In genomic region chr1:235074335-235075120, GRCh38 we compare ENCODE assay signal across 1 cellular context.
TF ChIP-seq lines count a peak whose summit lies in the region.

No MANE protein-coding gene starts in this region.

TF ChIP-seq in HepG2, 621 proteins besides CTCF, POLR2A, EP300 and RAD21 (continued from another document and continues in another):
- TF ChIP-seq ZBTB25 (CRISPR knock-in tag; IDR thresholded peaks at IDR 0.05) (no peak), ZNF580 (CRISPR knock-in tag; IDR thresholded peaks at IDR 0.05; ENCODE audit: borderline replicate concordance, low read depth) (no peak), CBFB (CRISPR knock-in tag; IDR thresholded peaks at IDR 0.05) (no peak; the same call in 1 of the 2 replicates), SP2 (CRISPR knock-in tag; IDR thresholded peaks at IDR 0.05) (no peak), ZFY (CRISPR knock-in tag; IDR thresholded peaks at IDR 0.05) (no peak; the same call in 1 of the 2 replicates), ZMAT3 (CRISPR knock-in tag; conservative IDR thresholded peaks at IDR 0.05) (no peak), ZBTB39 (CRISPR knock-in tag; IDR thresholded peaks at IDR 0.05) (no peak), ZMYM3 (CRISPR knock-in tag; IDR thresholded peaks at IDR 0.05) (no peak), ZNF547 (CRISPR knock-in tag; IDR thresholded peaks at IDR 0.05) (peak; percentile 73), HNF4G (IDR thresholded peaks at IDR 0.05; ENCODE audit: borderline replicate concordance, low read depth, low read length) (no peak), HNF4G (CRISPR knock-in tag; IDR thresholded peaks at IDR 0.05; ENCODE audit: borderline replicate concordance, low read depth) (no peak), IRF1 (CRISPR knock-in tag; IDR thresholded peaks at IDR 0.05; ENCODE audit: low read depth) (no peak), RARA (CRISPR knock-in tag; IDR thresholded peaks at IDR 0.05) (no peak; the same call in 1 of the 2 replicates), ZEB1 (IDR thresholded peaks at IDR 0.05; ENCODE audit: insufficient replicate concordance, low read depth) (no peak), NR2F6 (IDR thresholded peaks at IDR 0.05) (0 out of 2 replicates have a peak, but pooled peaks have one; percentile 3), NR2F6 (CRISPR knock-in tag; IDR thresholded peaks at IDR 0.05) (0 out of 2 replicates have a peak, but pooled peaks have one; percentile 11), YEATS2 (CRISPR knock-in tag; IDR thresholded peaks at IDR 0.05; ENCODE audit: borderline replicate concordance) (0 out of 2 replicates have a peak, but pooled peaks have one; percentile 13), REXO4 (CRISPR knock-in tag; IDR thresholded peaks at IDR 0.05; ENCODE audit: borderline replicate concordance) (no peak), ZBTB44 (CRISPR knock-in tag; IDR thresholded peaks at IDR 0.05) (no peak), HOXA5 (CRISPR knock-in tag; IDR thresholded peaks at IDR 0.05) (no peak; the same call in 1 of the 2 replicates), MXD3 (CRISPR knock-in tag; IDR thresholded peaks at IDR 0.05) (no peak), HES4 (CRISPR knock-in tag; IDR thresholded peaks at IDR 0.05; ENCODE audit: borderline replicate concordance) (no peak), ZNF816 (CRISPR knock-in tag; IDR thresholded peaks at IDR 0.05; ENCODE audit: borderline replicate concordance) (0 out of 2 replicates have a peak, but pooled peaks have one; percentile 76), ZNF598 (CRISPR knock-in tag; IDR thresholded peaks at IDR 0.05; ENCODE audit: borderline replicate concordance) (no peak), TRIM24 (CRISPR knock-in tag; IDR thresholded peaks at IDR 0.05) (no peak), PBX2 (CRISPR knock-in tag; IDR thresholded peaks at IDR 0.05) (no peak), ZBTB34 (CRISPR knock-in tag; IDR thresholded peaks at IDR 0.05) (no peak), MED1 (CRISPR knock-in tag; IDR thresholded peaks at IDR 0.05) (peak; percentile 61), ZNF564 (CRISPR knock-in tag; IDR thresholded peaks at IDR 0.05) (0 out of 2 replicates have a peak, but pooled peaks have one; percentile 13), ZNF7 (CRISPR knock-in tag; IDR thresholded peaks at IDR 0.05) (no peak), RFX3 (CRISPR knock-in tag; IDR thresholded peaks at IDR 0.05) (no peak), SOX5 (CRISPR knock-in tag; IDR thresholded peaks at IDR 0.05; ENCODE audit: borderline replicate concordance) (no peak), ZBTB1 (CRISPR knock-in tag; IDR thresholded peaks at IDR 0.05; ENCODE audit: borderline replicate concordance) (no peak), MBD4 (IDR thresholded peaks at IDR 0.05; ENCODE audit: borderline replicate concordance, low read length) (no peak), ZNF468 (CRISPR knock-in tag; IDR thresholded peaks at IDR 0.05) (0 out of 2 replicates have a peak, but pooled peaks have one; percentile 11), KLF6 (CRISPR knock-in tag; IDR thresholded peaks at IDR 0.05) (no peak), TFDP1 (CRISPR knock-in tag; IDR thresholded peaks at IDR 0.05; ENCODE audit: borderline replicate concordance) (0 out of 2 replicates have a peak, but pooled peaks have one; percentile 16), REST (IDR thresholded peaks at IDR 0.05; ENCODE audit: borderline replicate concordance in 1 of 2, low read depth in 1 of 2, low read length in 2 of 2) (no peak), ZNF24 (IDR thresholded peaks at IDR 0.05) (no peak), HDAC1 (CRISPR knock-in tag; IDR thresholded peaks at IDR 0.05) (no peak; the same call in 1 of the 2 replicates), PRPF4 (IDR thresholded peaks at IDR 0.05; ENCODE audit: low read depth, low read length, poor library complexity, severe bottlenecking) (no peak), ZNF619 (CRISPR knock-in tag; IDR thresholded peaks at IDR 0.05) (no peak), BRCA1 (CRISPR knock-in tag; IDR thresholded peaks at IDR 0.05) (no peak), ERF (CRISPR knock-in tag; IDR thresholded peaks at IDR 0.05) (no peak), TCF7 (IDR thresholded peaks at IDR 0.05; ENCODE audit: low read depth) (no peak), JDP2 (CRISPR knock-in tag; IDR thresholded peaks at IDR 0.05; ENCODE audit: borderline replicate concordance) (no peak), ZNF652 (CRISPR knock-in tag; IDR thresholded peaks at IDR 0.05; ENCODE audit: borderline replicate concordance, low read depth) (no peak; the same call in 1 of the 2 replicates), SRSF9 (IDR thresholded peaks at IDR 0.05; ENCODE audit: borderline replicate concordance, insufficient read depth, low read depth, low read length, poor library complexity, severe bottlenecking) (no peak), PTBP1 (IDR thresholded peaks at IDR 0.05; ENCODE audit: low read depth, low read length, poor library complexity, severe bottlenecking) (no peak), TOE1 (CRISPR knock-in tag; IDR thresholded peaks at IDR 0.05) (no peak), PRMT3 (CRISPR knock-in tag; IDR thresholded peaks at IDR 0.05; ENCODE audit: borderline replicate concordance, low read depth) (peak; percentile 58; the same call in 1 of the 2 replicates), SRSF4 (IDR thresholded peaks at IDR 0.05; ENCODE audit: low read depth, low read length, poor library complexity, severe bottlenecking) (no peak), IKZF1 (IDR thresholded peaks at IDR 0.05) (no peak), ZNF296 (CRISPR knock-in tag; conservative IDR thresholded peaks at IDR 0.05) (0 out of 2 replicates have a peak, but pooled peaks have one; percentile 44), ZNF256 (CRISPR knock-in tag; conservative IDR thresholded peaks at IDR 0.05) (no peak), BCL3 (CRISPR knock-in tag; IDR thresholded peaks at IDR 0.05) (no peak), ZNF205 (CRISPR knock-in tag; IDR thresholded peaks at IDR 0.05) (no peak; the same call in 1 of the 2 replicates), PAWR (CRISPR knock-in tag; IDR thresholded peaks at IDR 0.05; ENCODE audit: borderline replicate concordance) (no peak)
